ENCODE assay signal across 14 cellular contexts in the genomic region with DNA sequence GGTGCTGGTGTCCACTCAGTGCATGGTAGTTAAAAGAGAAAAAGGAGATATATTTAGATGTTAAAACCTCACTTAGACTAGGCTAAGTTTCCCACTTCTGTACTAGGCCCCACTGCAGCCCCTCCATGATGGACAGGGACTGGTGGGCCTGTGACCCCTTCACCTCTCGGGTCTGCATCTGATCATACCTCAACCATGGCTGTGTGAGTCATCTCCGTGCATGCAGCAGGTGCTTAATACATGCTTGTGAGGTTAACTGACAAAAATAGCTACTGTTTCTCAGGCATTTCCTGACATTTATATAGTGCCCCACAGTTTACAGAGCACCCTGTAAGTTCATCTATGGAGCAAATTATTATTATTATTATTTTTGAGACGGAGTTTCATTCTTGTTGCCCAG. TPM values are rescaled to one million over a fixed set of nuclear protein-coding genes. Genes with fewer than 3 reads are reported as not detected.
DNase-seq lines count a peak whose midpoint lies in the region; ATAC-seq and TF ChIP-seq lines count a peak whose summit lies in the region.
"Had no signal": no experiment of that assay in that cellular context is flagged by ENCODE, and none has a peak within 500 bp of the region (broad histone marks: within the 10 kb centered on the region; RNA-seq: fewer than 3 reads in every experiment).

No MANE protein-coding gene starts in this region.

- no peak overlapping the region for H3K9ac ChIP-seq in iPS-15b (ENCODE audit: low read depth, low read length)
- peak overlapping the region in 1 of 2 donors; percentile 58 for H3K9ac ChIP-seq in stomach smooth muscle (ENCODE audit: low read length in 2 of 2)

- peak overlapping the region; percentile 53 for H3K27ac ChIP-seq in stomach smooth muscle (ENCODE audit: low read length)

- POLR2A ChIA-PET in Caco-2 (lab: Charles Lee) = interaction anchor here (0.6 to 1.5 kb wide), 3 partner anchors 9 to 103 kb away, joined by 6 to 11 read pairs (median 6); a partner anchor contains a TSS

- DNase-seq in HFFc6 (no peak), Caco-2 (no peak), sciatic nerve (ENCODE audit: low spot score) (no peak)
- DNase-seq: GOT3, SIG-M5 had no signal

- CTCF ChIA-PET in Caco-2 (lab: Charles Lee) = interaction anchor here (0.5 to 2.3 kb wide), 17 partner anchors 8 to 577 kb away, joined by 3 to 31 read pairs (median 5); a partner anchor contains a TSS

- H3K4me1 Mint-ChIP-seq in HFFc6 (ENCODE audit: low read depth) (peaks cover 46% of the 10 kb centered on the region), Caco-2 (ENCODE audit: low read depth, unreplicated experiment) (peaks cover 7% of the 10 kb centered on the region)
- H3K4me1 Mint-ChIP-seq in activated T-helper 17 cell treated with anti-CD3 and anti-CD28 coated beads, Interleukin-2, amount 50 U/mL, for 72 hours = no peaks in the 10 kb centered on the region

- H3K27me3 ChIP-seq in iPS-15b (ENCODE audit: control insufficient read depth, insufficient read depth, low read length) = peaks cover 54% of the 10 kb centered on the region
- H3K27me3 ChIP-seq in stomach smooth muscle (ENCODE audit: control insufficient read depth in 1 of 2, insufficient read depth in 2 of 2, low read length in 2 of 2) = no peaks in the 10 kb centered on the region
- no peaks in the 10 kb centered on the region for H3K27me3 ChIP-seq in Caco-2 (replicated peaks; ENCODE audit: control insufficient read depth, insufficient read depth, low read length)
- H3K27me3 ChIP-seq: breast epithelium had no signal

- H3K36me3 ChIP-seq in iPS-15b (ENCODE audit: control insufficient read depth, insufficient read depth, low read length) = no peaks in the 10 kb centered on the region
- H3K36me3 ChIP-seq in stomach smooth muscle (ENCODE audit: control insufficient read depth in 2 of 2, insufficient read depth in 2 of 2, low read length in 2 of 2) = peaks cover 0 to 2% of the 10 kb centered on the region in 2 donors
- H3K36me3 ChIP-seq in Caco-2 (ENCODE audit: control insufficient read depth, insufficient read depth, low read length) = no peaks in the 10 kb centered on the region
- H3K36me3 ChIP-seq: breast epithelium, thoracic aorta had no signal

- ATAC-seq in activated T-helper 17 cell treated with anti-CD3 and anti-CD28 coated beads, Interleukin-2, amount 50 U/mL, for 72 hours (replicated peaks) = no peak
- ATAC-seq in GM19455 (IDR thresholded peaks at IDR 0.05; ENCODE audit: unreplicated experiment) = no peak
- ATAC-seq in sciatic nerve = no peak

- no TSS peak for BruUV-seq in Caco-2 (replicated peaks; lab: Mats Ljungman, UMichigan)

- no peaks in the 10 kb centered on the region for H3K9me3 Mint-ChIP-seq in HFFc6
- H3K9me3 Mint-ChIP-seq in activated T-helper 17 cell treated with anti-CD3 and anti-CD28 coated beads, Interleukin-2, amount 50 U/mL, for 72 hours = no peaks in the 10 kb centered on the region
- H3K9me3 Mint-ChIP-seq in Caco-2 (ENCODE audit: unreplicated experiment) = no peaks in the 10 kb centered on the region
- H3K9me3 Mint-ChIP-seq: activated naive CD8-positive, alpha-beta T cell treated with anti-CD3 and anti-CD28 coated beads for 36 hours; activated T-helper 1 cell treated with anti-CD3 and anti-CD28 coated beads, Interleukin-12 subunit alpha, Interleukin-12 subunit beta, Interleukin-2, Interleukin-4 antibody, amounts not matched to agents 30 ng/mL and 10 ng/mL and 1 ng/mL, durations not matched to agents 14 hours and 24 hours and 36 hours; T-helper 2 cell treated with Interferon-gamma antibody and Interleukin-4, amounts not matched to agents 5 μg/mL and 100 μg/mL, for 36 hours had no signal

- H3K4me1 ChIP-seq in iPS-15b (ENCODE audit: control insufficient read depth, insufficient read depth, low read length) = peaks cover 12% of the 10 kb centered on the region
- H3K4me1 ChIP-seq in stomach smooth muscle (ENCODE audit: control insufficient read depth, insufficient read depth, low read length) = peaks cover 21% of the 10 kb centered on the region
- peaks cover 8% of the 10 kb centered on the region; the same call in 1 of the 2 replicates for H3K4me1 ChIP-seq in Caco-2

- H3K27ac Mint-ChIP-seq in HFFc6 = peak overlapping the region; percentile 85; the same call in 1 of the 2 replicates
- peak overlapping the region; percentile 77 for H3K27ac Mint-ChIP-seq in activated T-helper 17 cell treated with anti-CD3 and anti-CD28 coated beads, Interleukin-2, amount 50 U/mL, for 72 hours
- no peak overlapping the region for H3K27ac Mint-ChIP-seq in Caco-2 (ENCODE audit: unreplicated experiment)
- H3K27ac Mint-ChIP-seq: activated naive CD8-positive, alpha-beta T cell treated with anti-CD3 and anti-CD28 coated beads for 36 hours had no signal

- H3K9me3 ChIP-seq in iPS-15b (ENCODE audit: control insufficient read depth, insufficient read depth, low read length) = no peaks in the 10 kb centered on the region
- no peaks in the 10 kb centered on the region for H3K9me3 ChIP-seq in stomach smooth muscle (ENCODE audit: control insufficient read depth in 2 of 2, low read length in 2 of 2)
- no peaks in the 10 kb centered on the region for H3K9me3 ChIP-seq in Caco-2
- H3K9me3 ChIP-seq: breast epithelium, thoracic aorta had no signal

- intact Hi-C loops in Caco-2 (cut with micrococcal nuclease; ENCODE audit: unreplicated experiment) = loop anchor here (1.0 to 2.0 kb wide), 3 partner anchors 50 to 67 kb away; a partner anchor contains a TSS
- intact Hi-C loops in sciatic nerve (cut with DNase I) = no loop called here

- H3K4me3 ChIP-seq in iPS-15b (ENCODE audit: low read depth, low read length) (peak overlapping the region; percentile 14), stomach smooth muscle (ENCODE audit: low read length in 2 of 2) (peak overlapping the region in 1 of 2 donors; percentile 78), Caco-2 (ENCODE audit: low read depth, low read length) (no peak overlapping the region)

- H3K36me3 Mint-ChIP-seq in HFFc6 (ENCODE audit: low read depth) = no peaks in the 10 kb centered on the region
- no peaks in the 10 kb centered on the region for H3K36me3 Mint-ChIP-seq in activated T-helper 17 cell treated with anti-CD3 and anti-CD28 coated beads, Interleukin-2, amount 50 U/mL, for 72 hours (ENCODE audit: low read depth)
- peaks cover 17% of the 10 kb centered on the region for H3K36me3 Mint-ChIP-seq in Caco-2 (ENCODE audit: insufficient read depth, unreplicated experiment)
- H3K36me3 Mint-ChIP-seq: activated naive CD8-positive, alpha-beta T cell treated with anti-CD3 and anti-CD28 coated beads for 36 hours had no signal

- TF ChIP-seq CTCF in HFFc6 (IDR thresholded peaks at IDR 0.05) (no peak), Caco-2 (IDR thresholded peaks at IDR 0.05; ENCODE audit: insufficient read depth in 1 of 2, low read depth in 1 of 2, low read length in 1 of 2, severe bottlenecking in 1 of 2, unreplicated experiment in 1 of 2) (no peak)

- H3K4me3 Mint-ChIP-seq in HFFc6 = no peak overlapping the region; the same call in 1 of the 2 replicates
- peak overlapping the region; percentile 73 for H3K4me3 Mint-ChIP-seq in activated T-helper 17 cell treated with anti-CD3 and anti-CD28 coated beads, Interleukin-2, amount 50 U/mL, for 72 hours
- H3K4me3 Mint-ChIP-seq in Caco-2 (ENCODE audit: unreplicated experiment) = no peak overlapping the region

- H3K27me3 Mint-ChIP-seq in HFFc6 (ENCODE audit: insufficient read depth) (no peaks in the 10 kb centered on the region), Caco-2 (ENCODE audit: insufficient read depth, unreplicated experiment) (no peaks in the 10 kb centered on the region)
- H3K27me3 Mint-ChIP-seq in activated T-helper 17 cell treated with anti-CD3 and anti-CD28 coated beads, Interleukin-2, amount 50 U/mL, for 72 hours = no peaks in the 10 kb centered on the region
- H3K27me3 Mint-ChIP-seq: activated naive CD8-positive, alpha-beta T cell treated with anti-CD3 and anti-CD28 coated beads for 36 hours had no signal

RNA-seq across cellular contexts. Expression of a gene that starts 8.4 kb away (rescaled TPM):
- 10 to 100 TPM; 63.8 to 75.5 (median 70.2) TPM for total RNA-seq in HFFc6 (2021; fragmentation: NEBNext Ultra II Directional; extraction: Animal tissue kit (Norgen Biotek cat#: 25700))
- 10 to 100 TPM; 41.4 to 83.5 TPM for total RNA-seq in activated T-helper 17 cell treated with anti-CD3 and anti-CD28 coated beads, Interleukin-2, amount 50 U/mL, for 72 hours
- total RNA-seq in Caco-2 (2022) (55.9 and 62.7 TPM in 2 replicates), sciatic nerve (41.9 TPM)

RNA-seq across cellular contexts. Expression of a gene that starts 22.4 kb away (rescaled TPM):
- 10 to 100 TPM; 21.1 to 31.1 (median 23.2) TPM for total RNA-seq in HFFc6 (2021; fragmentation: NEBNext Ultra II Directional; extraction: Animal tissue kit (Norgen Biotek cat#: 25700))
- total RNA-seq in activated T-helper 17 cell treated with anti-CD3 and anti-CD28 coated beads, Interleukin-2, amount 50 U/mL, for 72 hours = 10 to 100 TPM in 1 of 2 donors, 1 to 10 TPM in 1; 7.7 to 22.3 TPM
- total RNA-seq in Caco-2 (2022) (21.1 and 22.8 TPM in 2 replicates), sciatic nerve (13.9 TPM)

RNA-seq across cellular contexts. Expression of a gene that starts 40.1 kb away (rescaled TPM):
- 10 to 100 TPM; 29.8 to 33.3 (median 31.3) TPM for total RNA-seq in HFFc6 (2021; fragmentation: NEBNext Ultra II Directional; extraction: Animal tissue kit (Norgen Biotek cat#: 25700))
- 10 to 100 TPM; 30.8 to 44.4 TPM for total RNA-seq in activated T-helper 17 cell treated with anti-CD3 and anti-CD28 coated beads, Interleukin-2, amount 50 U/mL, for 72 hours
- total RNA-seq in Caco-2 (2022) = 48.9 and 49.5 TPM in 2 replicates
- total RNA-seq in sciatic nerve = 28.9 TPM

RNA-seq across cellular contexts. Expression of a gene that starts 40.5 kb away (rescaled TPM):
- 10 to 100 TPM; 27.0 to 38.5 (median 34.3) TPM for total RNA-seq in HFFc6 (2021; fragmentation: NEBNext Ultra II Directional; extraction: Animal tissue kit (Norgen Biotek cat#: 25700))
- 10 to 100 TPM; 22.6 to 35.2 TPM for total RNA-seq in activated T-helper 17 cell treated with anti-CD3 and anti-CD28 coated beads, Interleukin-2, amount 50 U/mL, for 72 hours
- total RNA-seq in Caco-2 (2022) (34.1 and 37.4 TPM in 2 replicates), sciatic nerve (13.0 TPM)

RNA-seq across cellular contexts. Expression of a gene that starts 57.9 kb away (rescaled TPM):
- 100 to 1,000 TPM; 125 to 172 (median 136) TPM for total RNA-seq in HFFc6 (2021; fragmentation: NEBNext Ultra II Directional; extraction: Animal tissue kit (Norgen Biotek cat#: 25700))
- 1 to 10 TPM in 1 of 2 donors, under 1 TPM in 1; 0.56 to 1.7 TPM for total RNA-seq in activated T-helper 17 cell treated with anti-CD3 and anti-CD28 coated beads, Interleukin-2, amount 50 U/mL, for 72 hours
- total RNA-seq in Caco-2 (2022) (12.3 and 18.7 TPM in 2 replicates), sciatic nerve (41.7 TPM)
